ENCODE assay signal across 21 cellular contexts in genomic region chr4:184263461-184263860, GRCh38. TPM values are rescaled to one million over a fixed set of nuclear protein-coding genes. Genes with fewer than 3 reads are reported as not detected.
DNase-seq lines count a peak whose midpoint lies in the region; ATAC-seq and TF ChIP-seq lines count a peak whose summit lies in the region.
"Had no signal": no experiment of that assay in that cellular context is flagged by ENCODE, and none has a peak within 500 bp of the region (broad histone marks: within the 10 kb centered on the region; RNA-seq: fewer than 3 reads in every experiment).

No MANE protein-coding gene starts in this region.

- no peaks in the 10 kb centered on the region for H3K9me2 ChIP-seq in GM23248 (ENCODE audit: insufficient read depth)

- H3K36me3 ChIP-seq in DND-41 (ENCODE audit: insufficient read depth, low read length) (no peaks in the 10 kb centered on the region), GM23248 (ENCODE audit: low read depth) (no peaks in the 10 kb centered on the region), neutrophil (no peaks in the 10 kb centered on the region)
- H3K36me3 ChIP-seq: ascending aorta, heart right ventricle, MG63, thyroid gland had no signal

- ATAC-seq in DND-41 (ENCODE audit: insufficient read depth, low read depth) (no peak), GM18502 (IDR thresholded peaks at IDR 0.05; ENCODE audit: poor library complexity, unreplicated experiment) (no peak)

- H3K36me3 Mint-ChIP-seq in activated T-helper 1 cell treated with anti-CD3 and anti-CD28 coated beads, Interleukin-12 subunit alpha, Interleukin-12 subunit beta, Interleukin-2, Interleukin-4 antibody, amounts not matched to agents 30 ng/mL and 10 ng/mL and 1 ng/mL, durations not matched to agents 14 hours and 24 hours and 36 hours (ENCODE audit: low read depth): no peaks in the 10 kb centered on the region

- peaks cover 24% of the 10 kb centered on the region; the same call in 1 of the 2 replicates for H3F3A ChIP-seq in GM23248 (ENCODE audit: insufficient read depth)

- H3K27ac ChIP-seq in DND-41 (ENCODE audit: low read length) (no peak overlapping the region), GM23248 (peak overlapping the region; percentile 4; the same call in 1 of the 2 replicates), neutrophil (peak overlapping the region; percentile 89)
- H3K27ac ChIP-seq: ascending aorta, heart right ventricle, RWPE1, skin epidermis, thyroid gland had no signal

- WGBS in GM23248 (ENCODE audit: low coverage in 1 of 2, low lambda C conversion rate in 2 of 2, missing lambda C conversion rate in 2 of 2), 2 experiments: 76 to 81% methylated on average over 5 of the region's 5 CpGs

- no peaks in the 10 kb centered on the region for H3K9me3 ChIP-seq in DND-41 (ENCODE audit: insufficient read depth, low read length, severe bottlenecking)
- H3K9me3 ChIP-seq in GM23248 (ENCODE audit: low read depth): no peaks in the 10 kb centered on the region
- no peaks in the 10 kb centered on the region for H3K9me3 ChIP-seq in neutrophil
- H3K9me3 ChIP-seq: ascending aorta, heart right ventricle, MG63, thyroid gland had no signal

- H3K4me3 ChIP-seq in DND-41 (ENCODE audit: low read depth in 1 of 2, low read length in 2 of 2) (no peak overlapping the region), GM23248 (no peak overlapping the region), neutrophil (ENCODE audit: low read depth in 1 of 2, low read length in 1 of 2) (peak overlapping the region in 1 of 2 experiments; percentile 36)
- H3K4me3 ChIP-seq: ascending aorta, MG63, skin epidermis, thyroid gland had no signal

- H3K79me2 ChIP-seq in DND-41 (ENCODE audit: insufficient read depth, low read length) (no peaks in the 10 kb centered on the region), GM23248 (ENCODE audit: insufficient read depth) (no peaks in the 10 kb centered on the region)

- intact Hi-C loops in activated T-helper 1 cell treated with anti-CD3 and anti-CD28 coated beads, Interleukin-12 subunit alpha, Interleukin-12 subunit beta, Interleukin-2, Interleukin-4 antibody, amounts not matched to agents 30 ng/mL and 10 ng/mL and 1 ng/mL, durations not matched to agents 14 hours and 24 hours and 36 hours (cut with micrococcal nuclease): loop anchor here (1.0 to 10.0 kb wide), 3 partner anchors 11 to 721 kb away; no protein-coding TSS in a partner anchor

- no peak overlapping the region for H3K4me2 ChIP-seq in DND-41 (ENCODE audit: insufficient read depth, low read length)
- no peak overlapping the region for H3K4me2 ChIP-seq in GM23248 (ENCODE audit: unreplicated experiment)

- no peak overlapping the region for H3K4me3 Mint-ChIP-seq in activated T-helper 1 cell treated with anti-CD3 and anti-CD28 coated beads, Interleukin-12 subunit alpha, Interleukin-12 subunit beta, Interleukin-2, Interleukin-4 antibody, amounts not matched to agents 30 ng/mL and 10 ng/mL and 1 ng/mL, durations not matched to agents 14 hours and 24 hours and 36 hours
- H3K4me3 Mint-ChIP-seq: activated T-cell treated with anti-CD3 and anti-CD28 coated beads, Interleukin-2, amount 50 U/mL, for 4 hours; central memory CD8-positive, alpha-beta T cell had no signal

- H3K9me3 Mint-ChIP-seq in activated T-helper 1 cell treated with anti-CD3 and anti-CD28 coated beads, Interleukin-12 subunit alpha, Interleukin-12 subunit beta, Interleukin-2, Interleukin-4 antibody, amounts not matched to agents 30 ng/mL and 10 ng/mL and 1 ng/mL, durations not matched to agents 14 hours and 24 hours and 36 hours: no peaks in the 10 kb centered on the region
- H3K9me3 Mint-ChIP-seq: activated T-cell treated with anti-CD3 and anti-CD28 coated beads, Interleukin-2, amount 50 U/mL, for 4 hours; central memory CD8-positive, alpha-beta T cell; nephron had no signal

- peaks cover 6% of the 10 kb centered on the region for H3K4me1 ChIP-seq in DND-41 (ENCODE audit: insufficient read depth, low read length)
- H3K4me1 ChIP-seq in GM23248 (ENCODE audit: insufficient read depth): peaks cover 21% of the 10 kb centered on the region
- H3K4me1 ChIP-seq in neutrophil (ENCODE audit: control insufficient read depth in 1 of 2, insufficient read depth in 1 of 2, low read depth in 1 of 2, low read length in 1 of 2): peaks cover 84 to 94% of the 10 kb centered on the region in 2 experiments
- H3K4me1 ChIP-seq: ascending aorta, thyroid gland had no signal

- peaks cover 7% of the 10 kb centered on the region for H3K27me3 ChIP-seq in DND-41 (ENCODE audit: insufficient read depth, low read length, poor library complexity)
- no peaks in the 10 kb centered on the region; the same call in 1 of the 2 replicates for H3K27me3 ChIP-seq in GM23248 (replicated peaks; ENCODE audit: insufficient read depth)
- H3K27me3 ChIP-seq in neutrophil: no peaks in the 10 kb centered on the region
- H3K27me3 ChIP-seq: ascending aorta, dorsolateral prefrontal cortex, heart right ventricle, MG63, thyroid gland had no signal

- peak overlapping the region; percentile 62 for H2AFZ ChIP-seq in DND-41 (ENCODE audit: low read depth, low read length)
- peak overlapping the region; percentile 93 for H2AFZ ChIP-seq in GM23248

- TF ChIP-seq CTCF in DND-41 (IDR thresholded peaks at IDR 0.05; ENCODE audit: borderline replicate concordance, extremely low read depth, low read length, poor library complexity, severe bottlenecking): no peak
- no peak for TF ChIP-seq CTCF in neutrophil (IDR thresholded peaks at IDR 0.05)

- DNase-seq in DND-41 (no peak), GM23248 (no peak), RKO (ENCODE audit: low spot score) (no peak), kidney glomerular epithelial cell (lab: John Stamatoyannopoulos, UW) (no peak)
- DNase-seq in activated T-helper 1 cell treated with anti-CD3 and anti-CD28 coated beads, Interleukin-12 subunit alpha, Interleukin-12 subunit beta, Interleukin-2, Interleukin-4 antibody, amounts not matched to agents 30 ng/mL and 10 ng/mL and 1 ng/mL, durations not matched to agents 14 hours and 24 hours and 36 hours (ENCODE audit: low spot score): no peak

- H4K20me1 ChIP-seq in DND-41 (ENCODE audit: insufficient read depth, low read length): no peaks in the 10 kb centered on the region
- H4K20me1 ChIP-seq in GM23248 (ENCODE audit: insufficient read depth): no peaks in the 10 kb centered on the region

- H3K27ac Mint-ChIP-seq in activated T-helper 1 cell treated with anti-CD3 and anti-CD28 coated beads, Interleukin-12 subunit alpha, Interleukin-12 subunit beta, Interleukin-2, Interleukin-4 antibody, amounts not matched to agents 30 ng/mL and 10 ng/mL and 1 ng/mL, durations not matched to agents 14 hours and 24 hours and 36 hours: peak overlapping the region; percentile 81

- in situ Hi-C loops in GM23248 (cut with MboI): loop anchor here (10.0 kb wide), 1 partner anchor 281 kb away; no protein-coding TSS in a partner anchor

- peaks cover 53% of the 10 kb centered on the region for H3K4me1 Mint-ChIP-seq in activated T-helper 1 cell treated with anti-CD3 and anti-CD28 coated beads, Interleukin-12 subunit alpha, Interleukin-12 subunit beta, Interleukin-2, Interleukin-4 antibody, amounts not matched to agents 30 ng/mL and 10 ng/mL and 1 ng/mL, durations not matched to agents 14 hours and 24 hours and 36 hours (ENCODE audit: low read depth)

- peaks cover 2% of the 10 kb centered on the region for H3K27me3 Mint-ChIP-seq in activated T-helper 1 cell treated with anti-CD3 and anti-CD28 coated beads, Interleukin-12 subunit alpha, Interleukin-12 subunit beta, Interleukin-2, Interleukin-4 antibody, amounts not matched to agents 30 ng/mL and 10 ng/mL and 1 ng/mL, durations not matched to agents 14 hours and 24 hours and 36 hours (ENCODE audit: insufficient read depth)
- H3K27me3 Mint-ChIP-seq: central memory CD8-positive, alpha-beta T cell had no signal

- H3K9ac ChIP-seq in DND-41 (ENCODE audit: low read depth, low read length) (no peak overlapping the region), GM23248 (no peak overlapping the region)

RNA-seq across cellular contexts. Expression of gene ENPP6, which starts 45.8 kb away (rescaled TPM):
- not detected in 2 replicates for total RNA-seq in GM23248 (2014; rRNA removed; shearing (Covaris generic))
- not detected in 2 replicates for polyA plus RNA-seq in GM23248 (2016; fragmentation: Nextera tagmentation; extraction: Ambion mirVana)
- total RNA-seq in activated T-helper 1 cell treated with anti-CD3 and anti-CD28 coated beads, Interleukin-12 subunit alpha, Interleukin-12 subunit beta, Interleukin-2, Interleukin-4 antibody, amounts not matched to agents 30 ng/mL and 10 ng/mL and 1 ng/mL, durations not matched to agents 14 hours and 24 hours and 36 hours: 2.5 and 3.4 TPM in 2 replicates
- total RNA-seq: ascending aorta, endothelial cell of umbilical vein, fibroblast of villous mesenchyme, HepG2, pulmonary artery endothelial cell had no signal
- polyA plus RNA-seq: endothelial cell of umbilical vein, HepG2 had no signal
